ENCODE assay signal across 23 cellular contexts in the genomic region with DNA sequence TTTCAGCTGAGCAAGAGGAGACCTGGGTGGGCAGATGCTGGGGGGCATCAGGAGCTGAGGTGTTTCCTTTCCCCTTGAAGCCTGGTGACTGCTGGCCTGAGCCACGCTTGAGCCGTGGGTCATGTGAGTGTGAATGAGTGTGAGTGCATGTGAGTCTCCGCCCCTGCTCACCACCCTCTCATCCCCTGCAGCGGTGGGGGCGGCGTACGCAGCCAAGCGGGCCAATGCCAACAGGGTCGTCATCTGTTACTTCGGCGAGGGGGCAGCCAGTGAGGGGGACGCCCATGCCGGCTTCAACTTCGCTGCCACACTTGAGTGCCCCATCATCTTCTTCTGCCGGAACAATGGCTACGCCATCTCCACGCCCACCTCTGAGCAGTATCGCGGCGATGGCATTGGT. TPM values are rescaled to one million over a fixed set of nuclear protein-coding genes. Genes with fewer than 3 reads are reported as not detected.
DNase-seq lines count a peak whose midpoint lies in the region; ATAC-seq and TF ChIP-seq lines count a peak whose summit lies in the region.
"Had no signal": no experiment of that assay in that cellular context is flagged by ENCODE, and none has a peak within 500 bp of the region (broad histone marks: within the 10 kb centered on the region; RNA-seq: fewer than 3 reads in every experiment).

No MANE protein-coding gene starts in this region.

- H3K27me3 Mint-ChIP-seq in CD14-positive monocyte (ENCODE audit: low read depth in 3 of 3) (peaks cover 0 to 1% (median 0%) of the 10 kb centered on the region in 3 donors), T-helper 17 cell (no peaks in the 10 kb centered on the region)

- H3K4me3 ChIP-seq in duodenal mucosa (ENCODE audit: low read depth in 1 of 2, low read length in 2 of 2), result peak overlapping the region in 1 of 2 donors; percentile 21
- H3K4me3 ChIP-seq in neutrophil (ENCODE audit: low read depth in 1 of 2, low read length in 1 of 2), result peak overlapping the region in 1 of 2 experiments; percentile 7
- H3K4me3 ChIP-seq: GM23338, PC-9 had no signal

- no peaks in the 10 kb centered on the region for H3K9me3 ChIP-seq in T-helper 17 cell (ENCODE audit: control insufficient read depth, low read length, poor library complexity, severe bottlenecking)
- H3K9me3 ChIP-seq in duodenal mucosa (ENCODE audit: control insufficient read depth in 1 of 2, low read length in 2 of 2), result no peaks in the 10 kb centered on the region
- no peaks in the 10 kb centered on the region for H3K9me3 ChIP-seq in neutrophil

- intact Hi-C loops in CD14-positive monocyte (cut with micrococcal nuclease), result loop anchor here in 1 of 2 donors (10.0 kb wide), 1 partner anchor 47 kb away; a partner anchor contains a TSS

- no peak overlapping the region for H3K4me3 Mint-ChIP-seq in CD14-positive monocyte
- no peak overlapping the region for H3K4me3 Mint-ChIP-seq in T-helper 17 cell
- H3K4me3 Mint-ChIP-seq: CD8-positive, alpha-beta T cell; GM23338 had no signal

- H3K27ac ChIP-seq in duodenal mucosa (ENCODE audit: low read depth, low read length), result no peak overlapping the region
- H3K27ac ChIP-seq in neutrophil, result peak overlapping the region; percentile 96
- H3K27ac ChIP-seq: KMS-11, PC-9, RWPE1 had no signal

- ATAC-seq in T-helper 17 cell (no peak), GM18519 (IDR thresholded peaks at IDR 0.05; ENCODE audit: low FRiP score, unreplicated experiment) (no peak), GM18858 (IDR thresholded peaks at IDR 0.05; ENCODE audit: unreplicated experiment) (no peak)
- ATAC-seq: CD8-positive, alpha-beta T cell had no signal

- H3K4me1 Mint-ChIP-seq in CD14-positive monocyte (peaks cover 82% of the 10 kb centered on the region), T-helper 17 cell (peaks cover 16% of the 10 kb centered on the region)

- TF ChIP-seq CTCF in CD14-positive monocyte (IDR thresholded peaks at IDR 0.05) (no peak), neutrophil (IDR thresholded peaks at IDR 0.05) (no peak)

- peaks cover 47 to 53% of the 10 kb centered on the region in 2 donors for H3K4me1 ChIP-seq in duodenal mucosa (ENCODE audit: control insufficient read depth in 1 of 2, insufficient read depth in 2 of 2, low read length in 2 of 2)
- H3K4me1 ChIP-seq in neutrophil (ENCODE audit: control insufficient read depth in 1 of 2, insufficient read depth in 1 of 2, low read depth in 1 of 2, low read length in 1 of 2), result peaks cover 96 to 100% of the 10 kb centered on the region in 2 experiments

- peak overlapping the region; percentile 25 to 39 for H3K9ac ChIP-seq in duodenal mucosa (ENCODE audit: low read depth in 1 of 2, low read length in 2 of 2)
- H3K9ac ChIP-seq: KMS-11 had no signal

- DNase-seq in CD14-positive monocyte (ENCODE audit: low spot score) (no peak), T-helper 17 cell (no peak), ureter (ENCODE audit: low spot score) (no peak), OCI-M2 (lab: John Stamatoyannopoulos, UW; ENCODE audit: unreplicated experiment) (no peak)
- DNase-seq: Calu3; CD8-positive, alpha-beta T cell; GF-D8; MV-4-11; NCI-H1694 treated with DMSO at 0.1 percent for 48 hours; NCI-H226; NCI-H524; NCI-H82; PC-9; SIG-M5 had no signal

- no peaks in the 10 kb centered on the region for H3K27me3 ChIP-seq in duodenal mucosa (ENCODE audit: control insufficient read depth in 1 of 2, insufficient read depth in 2 of 2, low read length in 2 of 2)
- no peaks in the 10 kb centered on the region for H3K27me3 ChIP-seq in neutrophil

- H3K9me3 Mint-ChIP-seq in CD14-positive monocyte, result peaks cover 0 to 5% (median 0%) of the 10 kb centered on the region in 7 donors
- H3K9me3 Mint-ChIP-seq: CD8-positive, alpha-beta T cell; GM23338 had no signal

- peaks cover 54 to 80% of the 10 kb centered on the region in 2 donors for H3K36me3 Mint-ChIP-seq in CD14-positive monocyte
- peaks cover 5% of the 10 kb centered on the region for H3K36me3 Mint-ChIP-seq in T-helper 17 cell (ENCODE audit: low read depth)

- H3K27ac Mint-ChIP-seq in CD14-positive monocyte, result peak overlapping the region; percentile 76 to 97 (median 94)
- H3K27ac Mint-ChIP-seq in T-helper 17 cell, result peak overlapping the region; percentile 76
- H3K27ac Mint-ChIP-seq: CD8-positive, alpha-beta T cell; GM23338 had no signal

- peaks cover 34 to 56% of the 10 kb centered on the region in 2 donors for H3K36me3 ChIP-seq in duodenal mucosa (ENCODE audit: control insufficient read depth in 1 of 2, insufficient read depth in 2 of 2, low read length in 2 of 2)
- peaks cover 51% of the 10 kb centered on the region for H3K36me3 ChIP-seq in neutrophil

RNA-seq across cellular contexts. Expression of a gene that starts 5.2 kb away (rescaled TPM):
- polyA plus RNA-seq in CD14-positive monocyte, result 10 to 100 TPM; 17.4 to 18.9 TPM
- total RNA-seq in T-helper 17 cell (1 to 10 TPM; 3.4 to 4.8 TPM), ureter (4.6 TPM)
- total RNA-seq: PC-9 had no signal

RNA-seq across cellular contexts. Expression of a gene that starts 17.7 kb away (rescaled TPM):
- 10 to 100 TPM; 43.8 to 48.0 TPM for polyA plus RNA-seq in CD14-positive monocyte
- 10 to 100 TPM; 24.1 to 27.9 TPM for total RNA-seq in T-helper 17 cell
- 33.6 TPM for total RNA-seq in ureter

RNA-seq across cellular contexts. Expression of a gene that starts 21.0 kb away (rescaled TPM):
- polyA plus RNA-seq in CD14-positive monocyte, result not detected
- not detected for total RNA-seq in T-helper 17 cell
- total RNA-seq in ureter, result not detected
- total RNA-seq: Calu3; CD8-positive, alpha-beta T cell; GM23338; HT-29; PC-9 had no signal
- polyA plus RNA-seq: BJ, GM23338 had no signal

RNA-seq across cellular contexts. Expression of a gene that starts 24.4 kb away (rescaled TPM):
- 10 to 100 TPM; 87.6 to 90.1 TPM for polyA plus RNA-seq in CD14-positive monocyte
- 10 to 100 TPM; 13.2 to 14.7 TPM for total RNA-seq in T-helper 17 cell
- total RNA-seq in ureter, result 19.8 TPM

RNA-seq across cellular contexts. Expression of a gene that starts 24.8 kb away (rescaled TPM):
- 10 to 100 TPM; 40.5 to 58.7 TPM for polyA plus RNA-seq in CD14-positive monocyte
- total RNA-seq in T-helper 17 cell, result 10 to 100 TPM; 12.0 to 13.0 TPM
- total RNA-seq in ureter, result 21.6 TPM
